In genomic region chr7:4758791-4759190, GRCh38 we compare ENCODE assay signal across 20 cellular contexts. TPM values are rescaled to one million over a fixed set of nuclear protein-coding genes. Genes with fewer than 3 reads are reported as not detected.
DNase-seq lines count a peak whose midpoint lies in the region; ATAC-seq, FAIRE-seq and TF ChIP-seq lines count a peak whose summit lies in the region.
"Had no signal": no experiment of that assay in that cellular context is flagged by ENCODE, and none has a peak within 500 bp of the region (broad histone marks: within the 10 kb centered on the region; RNA-seq: fewer than 3 reads in every experiment).

No MANE protein-coding gene starts in this region.

- H3K27ac ChIP-seq in K562 (ENCODE audit: extremely low read depth, low read depth, low read length), result no peak overlapping the region
- H3K27ac ChIP-seq: 22Rv1; A549; BLaER1 treated with 17β-estradiol and CSF1 and Interleukin-3, amounts not matched to agents 10 nM and 100 nM; C4-2B had no signal

- H3K9me1 ChIP-seq in K562 (ENCODE audit: control insufficient read depth, insufficient read depth, low read length), result no peaks in the 10 kb centered on the region

- no peak overlapping the region for H3K9ac ChIP-seq in K562 (ENCODE audit: insufficient read depth in 1 of 2, low read depth in 2 of 2, low read length in 2 of 2)
- H3K9ac ChIP-seq: BLaER1 treated with 17β-estradiol and CSF1 and Interleukin-3, amounts not matched to agents 10 nM and 100 nM had no signal

- peaks cover 3% of the 10 kb centered on the region; the same call in 1 of the 3 replicates for H3K79me2 ChIP-seq in K562 (ENCODE audit: control insufficient read depth, insufficient read depth, low read length)

- no TSS peak for BruUV-seq in K562 (replicated peaks; lab: Mats Ljungman, UMichigan)

- peaks cover 0 to 15% of the 10 kb centered on the region in 2 experiments; a peak in 1 of 5 replicates for H3K4me1 ChIP-seq in K562 (replicated peaks in 1 of 2; ENCODE audit: control insufficient read depth in 2 of 2, insufficient read depth in 2 of 2, low read length in 2 of 2)
- H3K4me1 ChIP-seq: Caco-2 had no signal

- intact Hi-C loops in Right ventricle myocardium inferior (cut with DNase I), result no loop called here
- intact Hi-C loops in left cardiac atrium (cut with DNase I), result no loop called here
- intact Hi-C loops in K562 (cut with micrococcal nuclease), result no loop called here

- TF ChIP-seq RAD21 in K562 (CRISPR knock-in tag; conservative IDR thresholded peaks at IDR 0.05 in 1 of 2, IDR thresholded peaks at IDR 0.05 in 1 of 2), result no peak

- no peaks in the 10 kb centered on the region for H3K9me3 ChIP-seq in K562 (replicated peaks; ENCODE audit: control insufficient read depth, insufficient read depth, low read depth, low read length)
- H3K9me3 ChIP-seq: A549; BLaER1 treated with 17β-estradiol and CSF1 and Interleukin-3, amounts not matched to agents 10 nM and 100 nM; Caco-2 had no signal

- 95% methylated on average over 17 of the region's 29 CpGs for WGBS in K562 (ENCODE audit: insufficient coverage, low coverage, missing lambda C conversion rate)

- no peaks in the 10 kb centered on the region for H3K27me3 ChIP-seq in K562 (ENCODE audit: control insufficient read depth in 2 of 2, insufficient read depth in 2 of 2, low read length in 2 of 2)
- H3K27me3 ChIP-seq: BLaER1 treated with 17β-estradiol and CSF1 and Interleukin-3, amounts not matched to agents 10 nM and 100 nM had no signal

- ATAC-seq in Right ventricle myocardium inferior, result no peak
- ATAC-seq in left cardiac atrium, result no peak
- no peak for ATAC-seq in K562
- ATAC-seq in GM19324 (IDR thresholded peaks at IDR 0.05; ENCODE audit: low FRiP score, unreplicated experiment), result no peak
- ATAC-seq: A549; CD8-positive, alpha-beta T cell had no signal

- H2AFZ ChIP-seq in K562 (ENCODE audit: low read depth, low read length), result no peak overlapping the region

- no peak overlapping the region for H3K4me3 ChIP-seq in K562
- H3K4me3 ChIP-seq: A549; BLaER1 treated with 17β-estradiol and CSF1 and Interleukin-3, amounts not matched to agents 10 nM and 100 nM had no signal

- no peak for TF ChIP-seq POLR2A in K562 (conservative IDR thresholded peaks at IDR 0.05)

- no peak for FAIRE-seq in K562 (lab: Jason Lieb, UNC)
- FAIRE-seq: A549, D721Med, G401.6, GM12891, GM19239 had no signal

- POLR2A ChIA-PET in K562 (lab: Yijun Ruan, JAX), result interaction anchor here (1.0 kb wide), 1 partner anchor 128 kb away, joined by 4 read pairs; no protein-coding TSS in a partner anchor

- H3K4me2 ChIP-seq in K562 (ENCODE audit: insufficient read depth, low read length), result no peak overlapping the region
- H3K4me2 ChIP-seq: A549; BLaER1 treated with 17β-estradiol and CSF1 and Interleukin-3, amounts not matched to agents 10 nM and 100 nM had no signal

- TF ChIP-seq EP300 in K562 (IDR thresholded peaks at IDR 0.05; ENCODE audit: low read length), result no peak

- H4K20me1 ChIP-seq in K562 (replicated peaks; ENCODE audit: control insufficient read depth, insufficient read depth, low read length), result peaks cover 7% of the 10 kb centered on the region; the same call in 1 of the 2 replicates

- DNase-seq in Right ventricle myocardium inferior (ENCODE audit: missing footprints) (peak; percentile 39), left cardiac atrium (no peak), K562 (ENCODE audit: extremely low read depth in 1 of 4, low spot score in 3 of 4) (no peak), left kidney (ENCODE audit: low read depth, low spot score) (peak; percentile 36)
- DNase-seq: AML-193; Caco-2; Calu3; CD4-positive, alpha-beta T cell; DMS79 treated with DMSO at 0.1 percent for 48 hours; GF-D8 had no signal

- in situ Hi-C loops in K562 (cut with MboI), result no loop called here

- H3K36me3 ChIP-seq in K562 (ENCODE audit: control insufficient read depth, insufficient read depth, low read length), result peaks cover 90% of the 10 kb centered on the region; the same call in 2 of the 3 replicates

- TF ChIP-seq CTCF in K562 (IDR thresholded peaks at IDR 0.05 in 2 of 3, conservative IDR thresholded peaks at IDR 0.05 in 1 of 3; ENCODE audit: insufficient read depth in 2 of 3, low read depth in 1 of 3, low read length in 3 of 3), result no peak

- CTCF ChIA-PET in K562 (lab: Yijun Ruan, JAX; ENCODE audit: low intra/inter-chr PET ratio), result no interaction called here

TF ChIP-seq in K562, 482 proteins besides CTCF, POLR2A, EP300 and RAD21:
- peak; percentile 12 for TF ChIP-seq POLR2G (IDR thresholded peaks at IDR 0.05; ENCODE audit: low read depth, low read length)
- no peak for TF ChIP-seq HDAC2 (IDR thresholded peaks at IDR 0.05)
TF ChIP-seq in K562: peak in this region for 1.

RNA-seq across cellular contexts. Expression of gene AP5Z1, which starts 16.6 kb away (rescaled TPM):
- total RNA-seq in Right ventricle myocardium inferior, result 14.4 TPM
- 10 to 100 TPM; 14.0 to 18.8 TPM for total RNA-seq in left cardiac atrium
- total RNA-seq in K562 (2011; cell fraction: chromatin; rRNA removed; ENCODE audit: low replicate concordance), result 41.6 and 134 TPM in 2 replicates
- 104 and 127 TPM in 2 replicates for total RNA-seq in K562 (2011; cell fraction: nucleolus; rRNA removed)
- total RNA-seq in K562 (2011; cell fraction: nucleoplasm; rRNA removed), result 53.1 and 59.0 TPM in 2 replicates
- total RNA-seq in K562 (2014; rRNA removed), result 19.8 and 23.1 TPM in 2 replicates
- 2.7 and 3.3 TPM in 2 replicates for total RNA-seq in K562 (2014; rRNA removed; fragmentation: Illumina TruSeq; extraction: Trizol)
- 11.1 and 12.6 TPM in 2 replicates for total RNA-seq in K562 (2015; rRNA removed; fragmentation: Illumina TruSeq; extraction: Trizol)
- total RNA-seq in K562 (2021), result 25.6 and 31.1 TPM in 2 replicates
- 6.4 and 13.9 TPM in 2 replicates for polyA plus RNA-seq in K562 (2011; rRNA removed)
- polyA plus RNA-seq in K562 (2011; cell fraction: cytosol; rRNA removed), result 8.3 and 24.8 TPM in 2 replicates
- polyA plus RNA-seq in K562 (2011; cell fraction: nucleus; rRNA removed), result 60.3 and 105 TPM in 2 replicates
- 21.4 and 42.0 TPM in 2 replicates for polyA plus RNA-seq in K562 (2012)
- polyA plus RNA-seq in K562 (2014; fragmentation: Illumina TruSeq; extraction: Trizol), result 4.1 and 9.6 TPM in 2 replicates
- polyA plus RNA-seq in K562 (2014; fragmentation: Nextera tagmentation; extraction: Ambion mirVana), result under 1 TPM; 0.06 to 0.98 TPM
- 22.1 and 26.3 TPM in 2 replicates for polyA plus RNA-seq in K562 (2014; rRNA removed)
- polyA minus RNA-seq in K562 (2011; rRNA and poly(A)+ RNA removed), result 2.1 and 3.0 TPM in 2 replicates
- 8.8 and 9.3 TPM in 2 replicates for polyA minus RNA-seq in K562 (2011; cell fraction: cytosol; rRNA and poly(A)+ RNA removed)
- polyA minus RNA-seq in K562 (2011; cell fraction: nucleus; rRNA and poly(A)+ RNA removed), result 28.7 and 31.2 TPM in 2 replicates

Comparison
In these comparisons a context has a peak if more than half of its experiments do, and no peak if none do; other contexts are left out.
1. DNase-seq: peak in Right ventricle myocardium inferior (single experiment) and left kidney (single experiment); none in left cardiac atrium (single experiment) and K562 (0 of 4).